Comparison of ENCODE assay signal across 13 cellular contexts in genomic region chr10:123974406-123974805, GRCh38.
DNase-seq lines count a peak whose midpoint lies in the region; ATAC-seq and TF ChIP-seq lines count a peak whose summit lies in the region.
"Had no signal": no experiment of that assay in that cellular context is flagged by ENCODE, and none has a peak within 500 bp of the region (broad histone marks: within the 10 kb centered on the region; RNA-seq: fewer than 3 reads in every experiment).

No MANE protein-coding gene starts in this region.

- peaks cover 0 to 11% (median 3%) of the 10 kb centered on the region in 7 donors for H3K4me1 Mint-ChIP-seq in naive thymus-derived CD4-positive, alpha-beta T cell

- no peaks in the 10 kb centered on the region for H3K79me2 ChIP-seq in mesendoderm (ENCODE audit: control insufficient read depth, insufficient read depth, low read length)

- no CpG with 5 or more reads among the region's 4 CpGs for WGBS in mesendoderm (ENCODE audit: extremely low coverage, insufficient coverage, low lambda C conversion rate)

- H3K27me3 Mint-ChIP-seq in naive thymus-derived CD4-positive, alpha-beta T cell, result peaks cover 62 to 75% (median 70%) of the 10 kb centered on the region in 5 donors

- H3K4me3 ChIP-seq in epithelial cell of esophagus (ENCODE audit: low read length), result no peak overlapping the region
- H3K4me3 ChIP-seq in mesendoderm (ENCODE audit: low read length), result no peak overlapping the region
- no peak overlapping the region for H3K4me3 ChIP-seq in naive thymus-derived CD4-positive, alpha-beta T cell (ENCODE audit: low read length)
- H3K4me3 ChIP-seq: suprapubic skin had no signal

- no peaks in the 10 kb centered on the region for H3K79me1 ChIP-seq in mesendoderm (ENCODE audit: low read length)

- H3K36me3 ChIP-seq in mesendoderm (ENCODE audit: control insufficient read depth, insufficient read depth, low read length), result no peaks in the 10 kb centered on the region
- H3K36me3 ChIP-seq in naive thymus-derived CD4-positive, alpha-beta T cell (ENCODE audit: control insufficient read depth in 2 of 3, insufficient read depth in 3 of 3, low read length in 3 of 3), result no peaks in the 10 kb centered on the region
- H3K36me3 ChIP-seq: suprapubic skin had no signal

- intact Hi-C loops in naive thymus-derived CD4-positive, alpha-beta T cell (cut with micrococcal nuclease), result no loop called here
- intact Hi-C loops in posterior vena cava (cut with DNase I), result no loop called here

- peaks cover 0 to 11% (median 4%) of the 10 kb centered on the region in 11 donors for H3K9me3 Mint-ChIP-seq in naive thymus-derived CD4-positive, alpha-beta T cell

- H3K27ac Mint-ChIP-seq in naive thymus-derived CD4-positive, alpha-beta T cell, result no peak overlapping the region
- H3K27ac Mint-ChIP-seq: effector memory CD8-positive, alpha-beta T cell had no signal

- no peak overlapping the region for H2BK5ac ChIP-seq in mesendoderm (ENCODE audit: low read length)

- H2AK5ac ChIP-seq in mesendoderm (ENCODE audit: low read length), result no peak overlapping the region

- H3K56ac ChIP-seq in mesendoderm (ENCODE audit: low read length), result no peak overlapping the region

- no peak overlapping the region for H4K8ac ChIP-seq in mesendoderm (ENCODE audit: low read depth, low read length)

- no peak for TF ChIP-seq CTCF in epithelial cell of esophagus (IDR thresholded peaks at IDR 0.05; ENCODE audit: insufficient read depth, low read depth, low read length, missing control alignments)

- H3K4ac ChIP-seq in mesendoderm (ENCODE audit: low read depth, low read length), result no peak overlapping the region

- H2BK120ac ChIP-seq in mesendoderm (ENCODE audit: low read depth, low read length), result no peak overlapping the region

- H2BK15ac ChIP-seq in mesendoderm (replicated peaks; ENCODE audit: low read depth), result no peak overlapping the region

- H3K9ac ChIP-seq in mesendoderm (ENCODE audit: low read length), result no peak overlapping the region
- H3K9ac ChIP-seq: KMS-11 had no signal

- H3K4me2 ChIP-seq in mesendoderm (ENCODE audit: low read length), result no peak overlapping the region
- H3K4me2 ChIP-seq: KMS-11 had no signal

- DNase-seq in H4 (ENCODE audit: low spot score) (peak; percentile 76), OCI-M1 (lab: John Stamatoyannopoulos, UW) (peak; percentile 17), epithelial cell of esophagus (ENCODE audit: low read depth) (peak; percentile 46), mesendoderm (peak; percentile 67), NCI-H2196 treated with DMSO at 0.1 percent for 48 hours (lab: John Stamatoyannopoulos, UW; ENCODE audit: unreplicated experiment) (no peak), posterior vena cava (ENCODE audit: low spot score) (no peak)
- no peak for DNase-seq in naive thymus-derived CD4-positive, alpha-beta T cell
- DNase-seq: effector memory CD8-positive, alpha-beta T cell; NCI-H2171 treated with DMSO at 0.1 percent for 48 hours; Right ventricle myocardium superior had no signal

- H3K9me3 ChIP-seq in naive thymus-derived CD4-positive, alpha-beta T cell (ENCODE audit: control insufficient read depth in 2 of 3, low read length in 3 of 3), result no peaks in the 10 kb centered on the region
- H3K9me3 ChIP-seq: suprapubic skin had no signal

- peaks cover 10% of the 10 kb centered on the region for H3K27me3 ChIP-seq in mesendoderm (ENCODE audit: insufficient read depth, low read length, poor library complexity)
- peaks cover 0 to 8% of the 10 kb centered on the region in 2 donors for H3K27me3 ChIP-seq in naive thymus-derived CD4-positive, alpha-beta T cell (ENCODE audit: control insufficient read depth in 2 of 2, insufficient read depth in 2 of 2, low read length in 2 of 2)

- H3K36me3 Mint-ChIP-seq in naive thymus-derived CD4-positive, alpha-beta T cell, result peaks cover 0 to 14% (median 4%) of the 10 kb centered on the region in 5 donors

- no peak overlapping the region for H3K18ac ChIP-seq in mesendoderm (ENCODE audit: low read length)

- H4K5ac ChIP-seq in mesendoderm (ENCODE audit: low read length), result no peak overlapping the region

- no peak for ATAC-seq in GM21390 (IDR thresholded peaks at IDR 0.05; ENCODE audit: unreplicated experiment)
- no peak for ATAC-seq in naive thymus-derived CD4-positive, alpha-beta T cell
- ATAC-seq: effector memory CD8-positive, alpha-beta T cell had no signal

- H3K4me1 ChIP-seq in mesendoderm (ENCODE audit: control insufficient read depth, low read depth, low read length), result no peaks in the 10 kb centered on the region
- no peaks in the 10 kb centered on the region for H3K4me1 ChIP-seq in naive thymus-derived CD4-positive, alpha-beta T cell (ENCODE audit: control insufficient read depth in 2 of 2, insufficient read depth in 2 of 2, low read length in 2 of 2)

- no peak overlapping the region for H3K23ac ChIP-seq in mesendoderm (ENCODE audit: low read length)

- CTCF ChIA-PET in naive thymus-derived CD4-positive, alpha-beta T cell (lab: Charles Lee), result interaction anchor here (0.7 to 1.5 kb wide), 2 partner anchors 20 to 857 kb away, joined by 3 to 4 read pairs; no protein-coding TSS in a partner anchor

- H3K4me3 Mint-ChIP-seq in naive thymus-derived CD4-positive, alpha-beta T cell, result no peak overlapping the region
- H3K4me3 Mint-ChIP-seq: effector memory CD8-positive, alpha-beta T cell had no signal

- no peak overlapping the region for H3K27ac ChIP-seq in mesendoderm (ENCODE audit: low read depth, low read length)
- no peak overlapping the region for H3K27ac ChIP-seq in naive thymus-derived CD4-positive, alpha-beta T cell (ENCODE audit: low read depth, low read length)
- H3K27ac ChIP-seq: KMS-11, suprapubic skin had no signal

- POLR2A ChIA-PET in naive thymus-derived CD4-positive, alpha-beta T cell (lab: Charles Lee), result no interaction called here

Comparison
In these comparisons a context has a peak if more than half of its experiments do, and no peak if none do; other contexts are left out.
1. DNase-seq: peak in H4 (single experiment), OCI-M1 (single experiment), epithelial cell of esophagus (single experiment) and mesendoderm (single experiment); none in naive thymus-derived CD4-positive, alpha-beta T cell (0 of 9), NCI-H2196 treated with DMSO at 0.1 percent for 48 hours (single experiment) and posterior vena cava (single experiment).